ENCODE assay signal across 17 cellular contexts in the genomic region with DNA sequence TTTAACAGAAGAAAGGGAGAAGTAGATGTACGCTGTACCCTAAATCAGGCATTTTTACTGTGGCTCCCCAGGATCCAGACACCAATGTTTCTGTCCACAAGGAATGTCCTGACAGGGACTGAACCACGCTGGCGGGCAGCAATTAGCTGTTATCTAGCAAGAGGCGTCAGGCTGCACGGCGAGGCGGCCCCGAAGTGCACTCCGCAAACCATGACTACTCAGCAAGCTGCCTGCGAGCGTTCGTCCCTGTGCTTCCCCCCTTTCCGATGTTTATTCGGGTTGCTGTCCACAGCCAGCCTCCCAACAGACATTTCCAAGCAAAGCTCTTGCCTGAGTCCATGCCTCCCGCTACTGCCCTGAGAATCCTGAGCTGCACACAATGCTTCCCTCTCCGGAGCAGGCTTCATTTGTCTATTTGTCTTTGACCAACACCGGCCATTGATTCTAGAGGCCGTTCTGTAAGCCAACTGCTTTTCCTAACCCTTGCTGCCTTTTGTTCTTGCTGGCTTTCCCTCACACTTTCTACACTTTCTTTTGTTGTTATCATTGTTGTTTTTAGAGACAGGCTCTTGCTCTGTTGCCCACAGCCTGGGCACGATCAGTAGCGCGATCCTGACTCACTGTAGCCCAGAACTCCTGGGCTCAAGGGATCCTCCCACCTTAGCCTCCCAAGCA. TPM values are rescaled to one million over a fixed set of nuclear protein-coding genes. Genes with fewer than 3 reads are reported as not detected.
DNase-seq lines count a peak whose midpoint lies in the region; ATAC-seq and TF ChIP-seq lines count a peak whose summit lies in the region.
"Had no signal": no experiment of that assay in that cellular context is flagged by ENCODE, and none has a peak within 500 bp of the region (broad histone marks: within the 10 kb centered on the region; RNA-seq: fewer than 3 reads in every experiment).

No MANE protein-coding gene starts in this region.

- ATAC-seq in left cardiac atrium = peak in 1 of 2 donors; percentile 67
- no peak for ATAC-seq in Right ventricle myocardium inferior

- peak; percentile 29 for DNase-seq in left cardiac atrium
- DNase-seq in Right ventricle myocardium inferior (ENCODE audit: missing footprints) = no peak
- DNase-seq in choroid plexus epithelial cell (ENCODE audit: low read depth) = peak; percentile 30
- peak; percentile 59 for DNase-seq in mesenteric fat pad (ENCODE audit: low spot score)
- DNase-seq in COR-L47 (lab: John Stamatoyannopoulos, UW) = no peak
- DNase-seq in GM19240 (ENCODE audit: insufficient read length, low spot score) = no peak
- no peak for DNase-seq in T1000 (lab: John Stamatoyannopoulos, UW)
- no peak for DNase-seq in DMS79 (lab: John Stamatoyannopoulos, UW)
- DNase-seq: activated CD4-positive, CD25-positive, alpha-beta regulatory T cell; central memory CD4-positive, alpha-beta T cell; effector CD4-positive, alpha-beta T cell; H7; kidney glomerular epithelial cell; NCI-H187 treated with DMSO at 0.1 percent for 48 hours; SJCRH30; small intestine had no signal

- no peak for TF ChIP-seq CTCF in choroid plexus epithelial cell (conservative IDR thresholded peaks at IDR 0.05; ENCODE audit: low read depth, low read length)

- no peak overlapping the region for H3K4me3 ChIP-seq in choroid plexus epithelial cell (ENCODE audit: low read depth, low read length)
- H3K4me3 ChIP-seq: BLaER1 treated with 17β-estradiol and CSF1 and Interleukin-3, amounts not matched to agents 10 nM and 100 nM; SJCRH30 had no signal

- intact Hi-C loops in left cardiac atrium (cut with DNase I) (no loop called here), Right ventricle myocardium inferior (cut with DNase I) (no loop called here)

RNA-seq across cellular contexts. Expression of gene CNEP1R1, which starts 55.5 kb away (rescaled TPM):
- total RNA-seq in left cardiac atrium (10 to 100 TPM; 16.2 to 17.1 TPM), Right ventricle myocardium inferior (18.5 TPM), mesenteric fat pad (23.5 TPM)

Comparison
In these comparisons a context has a peak if more than half of its experiments do, and no peak if none do; other contexts are left out.
1. DNase-seq: peak in left cardiac atrium (single experiment), choroid plexus epithelial cell (single experiment) and mesenteric fat pad (single experiment); none in Right ventricle myocardium inferior (single experiment), COR-L47 (single experiment), GM19240 (single experiment), T1000 (single experiment) and DMS79 (single experiment).